ENCODE assay signal across 8 cellular contexts in genomic region chr10:6920072-6921019, GRCh38.
DNase-seq lines count a peak whose midpoint lies in the region; ATAC-seq and TF ChIP-seq lines count a peak whose summit lies in the region.

No MANE protein-coding gene starts in this region.

- no peaks in the 10 kb centered on the region for H3K27me3 ChIP-seq in AG04450 (ENCODE audit: control insufficient read depth, insufficient read depth, low read length)
- H3K27me3 ChIP-seq in esophagus muscularis mucosa, result no peaks in the 10 kb centered on the region

- H3K9me3 Mint-ChIP-seq in nephron, result no peaks in the 10 kb centered on the region

- H3K9me3 ChIP-seq in AG04450 (ENCODE audit: control insufficient read depth, insufficient read depth, low read length), result no peaks in the 10 kb centered on the region
- H3K9me3 ChIP-seq in esophagus muscularis mucosa, result no peaks in the 10 kb centered on the region

- TF ChIP-seq CTCF in AG04450 (IDR thresholded peaks at IDR 0.05; ENCODE audit: low read depth, low read length) (peak; percentile 80), esophagus muscularis mucosa (IDR thresholded peaks at IDR 0.05) (peak; percentile 67 to 81 (median 72)), nephron (IDR thresholded peaks at IDR 0.05; ENCODE audit: unreplicated experiment in 3 of 3) (peak; percentile 73 to 76 (median 74))

- no peaks in the 10 kb centered on the region for H3K36me3 Mint-ChIP-seq in nephron (ENCODE audit: low read depth)

- TF ChIP-seq POLR2A in esophagus muscularis mucosa (IDR thresholded peaks at IDR 0.05; ENCODE audit: low read depth), result no peak

- no peaks in the 10 kb centered on the region for H3K36me3 ChIP-seq in esophagus muscularis mucosa

- CTCF ChIA-PET in AG04450 (lab: Charles Lee), result interaction anchor here (0.6 to 1.9 kb wide), 24 partner anchors 8 to 503 kb away, joined by 3 to 11 read pairs (median 3); no protein-coding TSS in a partner anchor

- no peak for DNase-seq in AG04450 (ENCODE audit: low read depth, low spot score)
- DNase-seq in NOMO-1 treated with DMSO at 0.1 percent for 48 hours (lab: John Stamatoyannopoulos, UW; ENCODE audit: unreplicated experiment), result peak; percentile 79
- peak; percentile 86 for DNase-seq in activated CD8-positive, alpha-beta memory T cell treated with anti-CD3 and anti-CD28 coated beads, Interleukin-2, amount 50 U/mL, for 48 hours
- peak; percentile 94 for DNase-seq in esophagus muscularis mucosa (ENCODE audit: extremely low spot score)
- DNase-seq in stimulated activated naive CD4-positive, alpha-beta T cell treated with Interleukin-2 at 50 U/mL for 16 hours (lab: John Stamatoyannopoulos, UW), result peak; percentile 77

- POLR2A ChIA-PET in AG04450 (lab: Yijun Ruan, JAX), result interaction anchor here (0.5 kb wide), 1 partner anchor 605 kb away, joined by 3 read pairs; no protein-coding TSS in a partner anchor

- peak overlapping the region; percentile 16 to 31 (median 29) for H3K4me3 Mint-ChIP-seq in nephron

- no peak overlapping the region for H3K27ac ChIP-seq in AG04450 (ENCODE audit: low read depth, low read length)
- no peak overlapping the region for H3K27ac ChIP-seq in esophagus muscularis mucosa (replicated peaks in 1 of 4)

- peak; percentile 94 for ATAC-seq in GM18520 (IDR thresholded peaks at IDR 0.05; ENCODE audit: unreplicated experiment)
- peak; percentile 99 for ATAC-seq in HG03039 (IDR thresholded peaks at IDR 0.05; ENCODE audit: unreplicated experiment)

- H3K4me1 Mint-ChIP-seq in nephron, result peaks cover 10% of the 10 kb centered on the region

- H3K27ac Mint-ChIP-seq in nephron, result no peak overlapping the region

- peaks cover 25% of the 10 kb centered on the region for H3K27me3 Mint-ChIP-seq in nephron (ENCODE audit: low read depth)

- H3K4me3 ChIP-seq in AG04450 (ENCODE audit: low read depth, low read length) (no peak overlapping the region), esophagus muscularis mucosa (peak overlapping the region; percentile 10 to 22 (median 18))

- no peak for TF ChIP-seq EP300 in esophagus muscularis mucosa (IDR thresholded peaks at IDR 0.05)

- WGBS in esophagus muscularis mucosa, result 24% methylated on average over 23 of the region's 26 CpGs

- H3K4me1 ChIP-seq in esophagus muscularis mucosa, result peaks cover 0 to 24% (median 16%) of the 10 kb centered on the region in 4 donors

- intact Hi-C loops in esophagus muscularis mucosa (cut with DNase I), result loop anchor here (5.0 to 10.0 kb wide), 2 partner anchors 164 to 342 kb away; no protein-coding TSS in a partner anchor
